8 cellular contexts compared by ENCODE assay signal in the genomic region with DNA sequence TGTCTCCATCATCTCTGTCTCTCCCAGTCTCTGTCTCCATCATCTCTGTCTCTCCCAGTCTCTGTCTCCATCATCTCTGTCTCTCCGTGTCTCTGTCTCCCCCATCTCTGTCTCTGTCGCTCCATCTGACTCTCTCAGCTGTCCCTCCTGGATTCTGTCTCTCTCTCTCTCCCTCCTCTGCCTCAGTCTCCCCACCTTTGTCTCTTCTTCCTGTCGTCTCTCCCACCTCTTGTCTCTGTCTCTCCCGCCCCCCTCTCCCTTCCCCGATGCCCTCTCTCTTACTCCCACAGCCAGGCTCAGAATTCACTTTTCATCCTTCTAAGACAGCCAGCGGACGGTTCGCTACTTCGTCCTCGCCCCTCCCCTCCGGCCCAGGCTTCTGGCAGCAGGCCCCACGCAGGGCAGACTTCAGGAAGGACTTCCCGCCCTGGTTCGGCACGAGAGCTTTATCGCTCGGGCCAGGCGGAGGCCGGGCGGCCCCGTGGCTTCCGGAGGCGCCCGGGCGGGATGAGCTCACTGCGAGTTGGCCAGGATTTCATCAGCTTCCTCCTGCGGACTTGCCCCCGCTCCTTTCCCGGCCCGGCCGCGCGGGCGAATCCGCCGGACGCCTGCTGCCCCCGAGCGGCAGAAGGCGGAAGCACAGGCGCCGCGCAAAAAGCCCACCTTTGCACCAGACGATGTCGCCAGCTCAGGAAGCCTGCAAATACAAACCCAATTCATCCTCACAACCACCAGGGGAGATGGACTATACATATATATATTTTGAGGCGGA. TPM values are rescaled to one million over a fixed set of nuclear protein-coding genes. Genes with fewer than 3 reads are reported as not detected.
DNase-seq lines count a peak whose midpoint lies in the region; ATAC-seq and TF ChIP-seq lines count a peak whose summit lies in the region.

No MANE protein-coding gene starts in this region.

- peaks cover 36% of the 10 kb centered on the region for H3K4me1 Mint-ChIP-seq in activated CD8-positive, alpha-beta memory T cell treated with anti-CD3 and anti-CD28 coated beads, Interleukin-2, amount 10 ng/mL, durations not matched to agents 7 days and 5 days
- H3K4me1 Mint-ChIP-seq in endothelial cell (ENCODE audit: unreplicated experiment): peaks cover 19% of the 10 kb centered on the region

- H3K36me3 Mint-ChIP-seq in activated CD8-positive, alpha-beta memory T cell treated with anti-CD3 and anti-CD28 coated beads, Interleukin-2, amount 10 ng/mL, durations not matched to agents 7 days and 5 days: no peaks in the 10 kb centered on the region
- H3K36me3 Mint-ChIP-seq in endothelial cell (ENCODE audit: low read depth, unreplicated experiment): peaks cover 13% of the 10 kb centered on the region

- TF ChIP-seq CTCF in HL-60 (IDR thresholded peaks at IDR 0.05; ENCODE audit: insufficient read depth, low read length) (peak; percentile 88), endothelial cell (IDR thresholded peaks at IDR 0.05; ENCODE audit: unreplicated experiment) (peak; percentile 96)

- CTCF ChIA-PET in activated CD8-positive, alpha-beta memory T cell treated with anti-CD3 and anti-CD28 coated beads, Interleukin-2, amount 10 ng/mL, durations not matched to agents 7 days and 5 days (lab: Charles Lee): interaction anchor here (0.6 to 8.9 kb wide), 51 partner anchors 10 to 642 kb away, joined by 3 to 466 read pairs (median 6); partner anchors contain the start of genes CCDC9, INAFM1, SAE1 and ZC3H4

- H3K4me3 ChIP-seq in HL-60 (replicated peaks; ENCODE audit: insufficient read depth, low read length): no peak overlapping the region; the same call in 1 of the 2 replicates

- DNase-seq in CD1c-positive myeloid dendritic cell (ENCODE audit: extremely low spot score): peak; percentile 98
- DNase-seq in GM19240 (ENCODE audit: insufficient read length, low spot score): peak; percentile 93
- peak; percentile 95 for DNase-seq in HL-60 (ENCODE audit: low read depth in 1 of 2, low spot score in 1 of 2)
- peak; percentile 94 for DNase-seq in NOMO-1 treated with dmso at 0.1 percent for 144 hours (lab: John Stamatoyannopoulos, UW; ENCODE audit: unreplicated experiment)
- DNase-seq in activated CD8-positive, alpha-beta memory T cell treated with anti-CD3 and anti-CD28 coated beads, Interleukin-2, amount 10 ng/mL, durations not matched to agents 7 days and 5 days: peak; percentile 96
- peak; percentile 99 for DNase-seq in endothelial cell (ENCODE audit: low spot score)
- peak; percentile 79 for DNase-seq in midbrain (lab: John Stamatoyannopoulos, UW)
- DNase-seq in stimulated activated CD8-positive, alpha-beta memory T cell treated with anti-CD3 and anti-CD28 coated beads, Interleukin-15, amount 100 ng/mL, for 48 hours (ENCODE audit: low read depth in 2 of 2): peak; percentile 92 to 93

- H3K27ac ChIP-seq in HL-60 (replicated peaks): no peak overlapping the region

- peak; percentile 84 for ATAC-seq in activated CD8-positive, alpha-beta memory T cell treated with anti-CD3 and anti-CD28 coated beads, Interleukin-2, amount 10 ng/mL, durations not matched to agents 7 days and 5 days

- peak overlapping the region; percentile 91 for H3K27ac Mint-ChIP-seq in activated CD8-positive, alpha-beta memory T cell treated with anti-CD3 and anti-CD28 coated beads, Interleukin-2, amount 10 ng/mL, durations not matched to agents 7 days and 5 days
- peak overlapping the region; percentile 77 for H3K27ac Mint-ChIP-seq in endothelial cell (ENCODE audit: unreplicated experiment)

- H3K9me3 Mint-ChIP-seq in activated CD8-positive, alpha-beta memory T cell treated with anti-CD3 and anti-CD28 coated beads, Interleukin-2, amount 10 ng/mL, durations not matched to agents 7 days and 5 days (ENCODE audit: low read depth): no peaks in the 10 kb centered on the region
- no peaks in the 10 kb centered on the region for H3K9me3 Mint-ChIP-seq in endothelial cell (ENCODE audit: unreplicated experiment)

- H3K4me3 Mint-ChIP-seq in activated CD8-positive, alpha-beta memory T cell treated with anti-CD3 and anti-CD28 coated beads, Interleukin-2, amount 10 ng/mL, durations not matched to agents 7 days and 5 days: peak overlapping the region; percentile 78
- H3K4me3 Mint-ChIP-seq in endothelial cell (ENCODE audit: unreplicated experiment): peak overlapping the region; percentile 79

- H3K27me3 ChIP-seq in HL-60 (ENCODE audit: insufficient read depth, poor library complexity, severe bottlenecking): peaks cover 30% of the 10 kb centered on the region

- peaks cover 3% of the 10 kb centered on the region for H3K27me3 Mint-ChIP-seq in activated CD8-positive, alpha-beta memory T cell treated with anti-CD3 and anti-CD28 coated beads, Interleukin-2, amount 10 ng/mL, durations not matched to agents 7 days and 5 days
- peaks cover 10% of the 10 kb centered on the region for H3K27me3 Mint-ChIP-seq in endothelial cell (ENCODE audit: unreplicated experiment)

RNA-seq across cellular contexts. Expression of gene CCDC9, which starts 12.4 kb away (rescaled TPM):
- 10 to 100 TPM; 24.8 to 27.6 TPM for total RNA-seq in activated CD8-positive, alpha-beta memory T cell treated with anti-CD3 and anti-CD28 coated beads, Interleukin-2, amount 10 ng/mL, durations not matched to agents 7 days and 5 days
- 28.0 TPM for total RNA-seq in endothelial cell (ENCODE audit: unreplicated experiment)

RNA-seq across cellular contexts. Expression of gene BBC3, which starts 13.0 kb away (rescaled TPM):
- 10 to 100 TPM; 14.0 to 16.7 TPM for total RNA-seq in activated CD8-positive, alpha-beta memory T cell treated with anti-CD3 and anti-CD28 coated beads, Interleukin-2, amount 10 ng/mL, durations not matched to agents 7 days and 5 days
- total RNA-seq in endothelial cell (ENCODE audit: unreplicated experiment): 18.6 TPM

RNA-seq across cellular contexts. Expression of gene INAFM1, which starts 30.7 kb away (rescaled TPM):
- 10 to 100 TPM in 1 of 2 experiments, 1 to 10 TPM in 1; 7.6 to 14.5 TPM for total RNA-seq in activated CD8-positive, alpha-beta memory T cell treated with anti-CD3 and anti-CD28 coated beads, Interleukin-2, amount 10 ng/mL, durations not matched to agents 7 days and 5 days
- total RNA-seq in endothelial cell (ENCODE audit: unreplicated experiment): 4.8 TPM
